In the genomic region with DNA sequence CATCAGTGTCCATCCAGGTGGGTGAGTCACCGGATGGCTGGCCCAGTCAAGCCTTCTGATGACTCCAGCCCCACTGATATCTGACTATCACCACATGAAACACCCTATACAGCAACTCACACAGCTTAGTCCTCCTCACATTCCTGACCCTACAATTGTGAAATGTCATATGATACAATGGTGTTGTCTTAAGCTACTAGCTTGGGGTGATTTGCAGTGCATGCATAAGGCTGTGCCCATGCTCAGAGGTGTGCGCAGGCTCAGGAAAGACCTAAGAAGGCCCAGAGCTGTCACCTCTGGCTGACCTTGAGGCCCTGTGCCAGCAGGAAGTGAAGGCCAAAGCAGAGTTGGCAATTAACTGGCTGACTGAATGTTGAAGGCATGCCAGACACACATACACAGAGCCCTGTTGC, we compare ENCODE assay signal across 10 cellular contexts. TPM values are rescaled to one million over a fixed set of nuclear protein-coding genes. Genes with fewer than 3 reads are reported as not detected.
DNase-seq lines count a peak whose midpoint lies in the region; ATAC-seq and TF ChIP-seq lines count a peak whose summit lies in the region.
"Had no signal": no experiment of that assay in that cellular context is flagged by ENCODE, and none has a peak within 500 bp of the region (broad histone marks: within the 10 kb centered on the region; RNA-seq: fewer than 3 reads in every experiment).

No MANE protein-coding gene starts in this region.

- no peak overlapping the region for H3K27ac ChIP-seq in CD8-positive, alpha-beta memory T cell (ENCODE audit: low read depth, low read length)
- H3K27ac ChIP-seq in KOPT-K1 (ENCODE audit: low read depth, low read length, poor library complexity, severe bottlenecking) (peak overlapping the region; percentile 100), upper lobe of left lung (no peak overlapping the region)

- peak overlapping the region; percentile 80 to 96 (median 92) for H3K27ac Mint-ChIP-seq in CD8-positive, alpha-beta memory T cell
- peak overlapping the region; percentile 53 for H3K27ac Mint-ChIP-seq in memory B cell
- H3K27ac Mint-ChIP-seq: mesothelial cell of epicardium had no signal

- H3K36me3 Mint-ChIP-seq in CD8-positive, alpha-beta memory T cell = no peaks in the 10 kb centered on the region
- no peaks in the 10 kb centered on the region for H3K36me3 Mint-ChIP-seq in memory B cell
- H3K36me3 Mint-ChIP-seq: mesothelial cell of epicardium had no signal

- WGBS in upper lobe of left lung, 2 donors = 67 to 74% methylated on average over 1 to 2 of the region's 2 CpGs

- TF ChIP-seq CTCF in upper lobe of left lung (IDR thresholded peaks at IDR 0.05) (no peak), GM10248 (IDR thresholded peaks at IDR 0.05; ENCODE audit: control extremely low read depth, extremely low read depth, low read depth, missing control alignments) (no peak)

- H3K4me1 ChIP-seq in CD8-positive, alpha-beta memory T cell (ENCODE audit: insufficient read depth, low read length) = peaks cover 71% of the 10 kb centered on the region
- H3K4me1 ChIP-seq in upper lobe of left lung = peaks cover 14 to 26% (median 21%) of the 10 kb centered on the region in 4 donors

- no peaks in the 10 kb centered on the region for H3K27me3 Mint-ChIP-seq in CD8-positive, alpha-beta memory T cell
- H3K27me3 Mint-ChIP-seq in memory B cell = no peaks in the 10 kb centered on the region

- H3K4me1 Mint-ChIP-seq in CD8-positive, alpha-beta memory T cell = peaks cover 64 to 81% (median 78%) of the 10 kb centered on the region in 3 donors
- H3K4me1 Mint-ChIP-seq in memory B cell = peaks cover 45% of the 10 kb centered on the region

- H3K27me3 ChIP-seq in CD8-positive, alpha-beta memory T cell (ENCODE audit: insufficient read depth, low read length, poor library complexity, severe bottlenecking) = no peaks in the 10 kb centered on the region
- H3K27me3 ChIP-seq in upper lobe of left lung = no peaks in the 10 kb centered on the region

- peak overlapping the region in 6 of 7 donors; percentile 19 to 72 (median 56) for H3K4me3 Mint-ChIP-seq in CD8-positive, alpha-beta memory T cell
- peak overlapping the region; percentile 12 for H3K4me3 Mint-ChIP-seq in memory B cell
- H3K4me3 Mint-ChIP-seq: mesothelial cell of epicardium had no signal

- DNase-seq in CD8-positive, alpha-beta memory T cell = no peak
- DNase-seq in astrocyte of the hippocampus (ENCODE audit: low read depth, low spot score) = peak; percentile 27
- no peak for DNase-seq in memory B cell (ENCODE audit: low spot score in 2 of 2)
- no peak for DNase-seq in upper lobe of left lung
- DNase-seq in GM10248 (ENCODE audit: extremely low spot score) = no peak
- DNase-seq in SK-N-DZ (ENCODE audit: low spot score) = no peak
- DNase-seq: NCI-H187 treated with DMSO at 0.1 percent for 48 hours had no signal

- CTCF ChIA-PET in CD8-positive, alpha-beta memory T cell (lab: Charles Lee) = interaction anchor here (1.0 to 2.0 kb wide), 4 partner anchors 29 to 89 kb away, joined by 3 to 11 read pairs (median 4); no protein-coding TSS in a partner anchor
- CTCF ChIA-PET in GM10248 (lab: Yijun Ruan, JAX) = interaction anchor here (0.6 to 2.0 kb wide), 9 partner anchors 9 to 90 kb away, joined by 3 to 13 read pairs (median 3); no protein-coding TSS in a partner anchor

- POLR2A ChIA-PET in CD8-positive, alpha-beta memory T cell (lab: Charles Lee) = interaction anchor here (1.0 kb wide), 1 partner anchor 9 kb away, joined by 3 read pairs; no protein-coding TSS in a partner anchor
- POLR2A ChIA-PET in GM10248 (lab: Yijun Ruan, JAX) = interaction anchor here (0.9 kb wide), 1 partner anchor 28 kb away, joined by 3 read pairs; no protein-coding TSS in a partner anchor

- peak overlapping the region; percentile 6 for H3K4me3 ChIP-seq in CD8-positive, alpha-beta memory T cell (ENCODE audit: low read length)
- no peak overlapping the region for H3K4me3 ChIP-seq in upper lobe of left lung

- H3K9me3 ChIP-seq in CD8-positive, alpha-beta memory T cell (ENCODE audit: low read length) = no peaks in the 10 kb centered on the region
- H3K9me3 ChIP-seq in KOPT-K1 (ENCODE audit: insufficient read depth, low read length, poor library complexity, severe bottlenecking) = no peaks in the 10 kb centered on the region
- no peaks in the 10 kb centered on the region for H3K9me3 ChIP-seq in upper lobe of left lung

- ATAC-seq in memory B cell (ENCODE audit: low read depth) (no peak), upper lobe of left lung (ENCODE audit: low FRiP score in 2 of 2) (no peak), GM18867 (IDR thresholded peaks at IDR 0.05; ENCODE audit: unreplicated experiment) (no peak)

- no peak for TF ChIP-seq POLR2A in upper lobe of left lung (IDR thresholded peaks at IDR 0.05)

- H3K9me3 Mint-ChIP-seq in CD8-positive, alpha-beta memory T cell = no peaks in the 10 kb centered on the region
- no peaks in the 10 kb centered on the region for H3K9me3 Mint-ChIP-seq in memory B cell
- H3K9me3 Mint-ChIP-seq: mesothelial cell of epicardium had no signal

- H3K36me3 ChIP-seq in CD8-positive, alpha-beta memory T cell (ENCODE audit: insufficient read depth, low read length) = no peaks in the 10 kb centered on the region
- H3K36me3 ChIP-seq in KOPT-K1 (ENCODE audit: insufficient read depth, low read length) = no peaks in the 10 kb centered on the region
- no peaks in the 10 kb centered on the region for H3K36me3 ChIP-seq in upper lobe of left lung

- TF ChIP-seq EP300 in upper lobe of left lung (IDR thresholded peaks at IDR 0.05) = no peak

RNA-seq across cellular contexts. Expression of a gene that starts 21.5 kb away (rescaled TPM):
- total RNA-seq in CD8-positive, alpha-beta memory T cell = 100 to 1,000 TPM; 238 to 243 TPM
- polyA plus RNA-seq in CD8-positive, alpha-beta memory T cell = 227 TPM
- 10 to 100 TPM; 24.6 to 61.3 (median 41.8) TPM for total RNA-seq in upper lobe of left lung
- polyA plus RNA-seq in SK-N-DZ (2014; cell fraction: cytosol; rRNA removed) = 15.0 and 18.2 TPM in 2 replicates
- polyA plus RNA-seq in SK-N-DZ (2014; cell fraction: nucleus; rRNA removed) = 27.2 and 58.4 TPM in 2 replicates
